Comparison of ENCODE assay signal across 20 cellular contexts in the genomic region with DNA sequence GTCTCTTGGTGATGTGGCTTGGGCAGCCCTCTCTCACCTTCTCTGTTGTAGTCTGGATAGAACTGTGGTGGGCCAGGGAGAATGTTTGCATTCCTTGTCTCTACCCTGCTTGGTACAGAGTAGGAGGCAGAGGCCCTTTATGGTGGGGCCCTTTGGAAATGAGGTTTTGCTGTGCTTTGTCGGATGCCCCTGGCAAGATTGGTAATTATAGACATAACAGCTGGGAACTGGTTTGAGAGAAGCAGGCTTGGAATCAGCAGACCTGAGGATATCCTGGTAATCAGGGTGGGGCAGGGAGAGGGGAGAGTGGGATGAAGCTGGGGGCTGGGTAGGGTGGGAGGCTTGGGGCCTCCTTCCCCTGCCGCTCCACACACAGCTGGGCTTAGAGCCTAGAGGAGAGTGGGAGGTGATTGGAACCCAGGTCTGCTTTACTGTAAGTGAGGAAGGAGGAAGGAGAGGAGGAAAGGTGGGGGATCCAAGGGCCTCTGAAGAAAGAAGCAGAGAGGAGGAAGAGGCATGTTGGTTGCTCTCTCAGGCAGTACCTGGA. TPM values are rescaled to one million over a fixed set of nuclear protein-coding genes. Genes with fewer than 3 reads are reported as not detected.
DNase-seq lines count a peak whose midpoint lies in the region; ATAC-seq and TF ChIP-seq lines count a peak whose summit lies in the region.
"Had no signal": no experiment of that assay in that cellular context is flagged by ENCODE, and none has a peak within 500 bp of the region (broad histone marks: within the 10 kb centered on the region; RNA-seq: fewer than 3 reads in every experiment).

No MANE protein-coding gene starts in this region.

- no peak overlapping the region for H4K8ac ChIP-seq in H9 (replicated peaks; ENCODE audit: insufficient read length, low read depth, low read length)
- no peak overlapping the region for H4K8ac ChIP-seq in mesendoderm (ENCODE audit: low read depth, low read length)

- H3K9me3 Mint-ChIP-seq in H9: no peaks in the 10 kb centered on the region
- H3K9me3 Mint-ChIP-seq in brain: no peaks in the 10 kb centered on the region
- no peaks in the 10 kb centered on the region for H3K9me3 Mint-ChIP-seq in progenitor cell of endocrine pancreas (ENCODE audit: low read depth)
- H3K9me3 Mint-ChIP-seq: IgD-negative memory B cell had no signal

- H3K79me1 ChIP-seq in H9 (ENCODE audit: insufficient read depth, low read depth, low read length, poor library complexity, severe bottlenecking) (no peaks in the 10 kb centered on the region), mesendoderm (ENCODE audit: low read length) (peaks cover 64% of the 10 kb centered on the region)

- H3K27ac Mint-ChIP-seq in H9 (peak overlapping the region in 2 of 3 experiments; percentile 47 to 56; a peak in 4 of 7 replicates), brain (peak overlapping the region; percentile 76 to 95 (median 93)), progenitor cell of endocrine pancreas (peak overlapping the region; percentile 66)
- H3K27ac Mint-ChIP-seq: IgD-negative memory B cell had no signal

- DNase-seq in H9 (no peak), mesendoderm (no peak), progenitor cell of endocrine pancreas (ENCODE audit: low spot score, unreplicated experiment) (no peak), upper lobe of left lung (no peak), NCI-H146 treated with DMSO at 0.1 percent for 48 hours (lab: John Stamatoyannopoulos, UW; ENCODE audit: unreplicated experiment) (no peak), NCI-H774 (lab: John Stamatoyannopoulos, UW) (no peak)
- DNase-seq: GF-D8, GOT3, NCI-H1105 treated with DMSO at 0.1 percent for 48 hours, NCI-H187 treated with DMSO at 0.1 percent for 48 hours, NCI-H2171, NCI-H446 treated with DMSO at 0.1 percent for 48 hours, NCI-H748 treated with DMSO at 0.1 percent for 48 hours, RPMI8226 had no signal

- H3K79me2 ChIP-seq in H9 (ENCODE audit: insufficient read depth, low read length) (peaks cover 24% of the 10 kb centered on the region; the same call in 1 of the 2 replicates), mesendoderm (ENCODE audit: control insufficient read depth, insufficient read depth, low read length) (peaks cover 93% of the 10 kb centered on the region)

- H2BK5ac ChIP-seq in H9 (ENCODE audit: insufficient read length, low read length) (no peak overlapping the region), mesendoderm (ENCODE audit: low read length) (no peak overlapping the region)

- H3K36me3 Mint-ChIP-seq in H9 (ENCODE audit: insufficient read depth in 1 of 3, low read depth in 3 of 3) (peaks cover 4 to 25% (median 7%) of the 10 kb centered on the region in 3 experiments; a peak in 6 of 7 replicates), brain (peaks cover 6% of the 10 kb centered on the region), progenitor cell of endocrine pancreas (ENCODE audit: insufficient read depth) (no peaks in the 10 kb centered on the region)
- H3K36me3 Mint-ChIP-seq: IgD-negative memory B cell had no signal

- no peak overlapping the region for H3K23ac ChIP-seq in H9 (ENCODE audit: insufficient read length, low read depth, low read length)
- no peak overlapping the region for H3K23ac ChIP-seq in mesendoderm (ENCODE audit: low read length)

- H2AK5ac ChIP-seq in H9 (ENCODE audit: insufficient read length, low read length) (no peak overlapping the region), mesendoderm (ENCODE audit: low read length) (no peak overlapping the region)

- H3K27me3 Mint-ChIP-seq in H9 (ENCODE audit: low read depth): no peaks in the 10 kb centered on the region
- H3K27me3 Mint-ChIP-seq in brain: peaks cover 8% of the 10 kb centered on the region
- no peaks in the 10 kb centered on the region for H3K27me3 Mint-ChIP-seq in progenitor cell of endocrine pancreas
- H3K27me3 Mint-ChIP-seq: IgD-negative memory B cell had no signal

- no peak overlapping the region for H4K5ac ChIP-seq in H9 (ENCODE audit: insufficient read length, low read depth, low read length)
- H4K5ac ChIP-seq in mesendoderm (ENCODE audit: low read length): no peak overlapping the region

- H3K14ac ChIP-seq in H9 (ENCODE audit: insufficient read depth, low read length): no peak overlapping the region

- no peak for TF ChIP-seq POLR2A in upper lobe of left lung (IDR thresholded peaks at IDR 0.05)

- H3K23me2 ChIP-seq in H9 (ENCODE audit: insufficient read length, low read depth, low read length, poor library complexity, severe bottlenecking): peaks cover 9% of the 10 kb centered on the region

- H3K27me3 ChIP-seq in H9 (ENCODE audit: insufficient read depth, low read length) (no peaks in the 10 kb centered on the region), mesendoderm (ENCODE audit: insufficient read depth, low read length, poor library complexity) (no peaks in the 10 kb centered on the region), upper lobe of left lung (peaks cover 0 to 8% (median 3%) of the 10 kb centered on the region in 4 donors)
- H3K27me3 ChIP-seq: SJSA1 had no signal

- H4K91ac ChIP-seq in H9 (ENCODE audit: insufficient read length, low read depth, low read length): no peak overlapping the region

- no peak overlapping the region for H3K56ac ChIP-seq in H9 (ENCODE audit: insufficient read length, low read depth, low read length)
- peak overlapping the region; percentile 1 for H3K56ac ChIP-seq in mesendoderm (ENCODE audit: low read length)

- no peak overlapping the region for H3T11ph ChIP-seq in H9 (ENCODE audit: low read length)

- TF ChIP-seq EP300 in upper lobe of left lung (IDR thresholded peaks at IDR 0.05): no peak

- H3K9ac ChIP-seq in H9 (ENCODE audit: extremely low read depth, insufficient read length, low read length) (no peak overlapping the region), mesendoderm (ENCODE audit: low read length) (no peak overlapping the region)

- H3K27ac ChIP-seq in H9 (ENCODE audit: insufficient read length, low read depth, low read length): no peak overlapping the region
- H3K27ac ChIP-seq in mesendoderm (ENCODE audit: low read depth, low read length): no peak overlapping the region
- H3K27ac ChIP-seq in upper lobe of left lung: no peak overlapping the region
- H3K27ac ChIP-seq: C4-2B, SJSA1 had no signal

- H3K4me1 ChIP-seq in H9 (ENCODE audit: insufficient read depth, low read length) (peaks cover 31% of the 10 kb centered on the region; the same call in 1 of the 2 replicates), mesendoderm (ENCODE audit: control insufficient read depth, low read depth, low read length) (peaks cover 48% of the 10 kb centered on the region), upper lobe of left lung (peaks cover 12 to 35% (median 24%) of the 10 kb centered on the region in 4 donors)

- H2BK20ac ChIP-seq in H9 (ENCODE audit: low read depth, low read length, poor library complexity, severe bottlenecking): no peak overlapping the region

- no peak overlapping the region for H3K4ac ChIP-seq in H9 (ENCODE audit: low read depth, low read length)
- no peak overlapping the region for H3K4ac ChIP-seq in mesendoderm (ENCODE audit: low read depth, low read length)

- H3K36me3 ChIP-seq in mesendoderm (ENCODE audit: control insufficient read depth, insufficient read depth, low read length): no peaks in the 10 kb centered on the region
- H3K36me3 ChIP-seq in upper lobe of left lung: no peaks in the 10 kb centered on the region

- TF ChIP-seq CTCF in H9 (conservative IDR thresholded peaks at IDR 0.05) (no peak), brain (conservative IDR thresholded peaks at IDR 0.05) (no peak), progenitor cell of endocrine pancreas (IDR thresholded peaks at IDR 0.05; ENCODE audit: unreplicated experiment) (no peak), upper lobe of left lung (IDR thresholded peaks at IDR 0.05) (no peak)

- H3K4me3 Mint-ChIP-seq in H9 (peak overlapping the region in 1 of 2 experiments; percentile 19; a peak in 2 of 5 replicates), brain (peak overlapping the region in 4 of 5 experiments; percentile 41 to 91 (median 60)), progenitor cell of endocrine pancreas (ENCODE audit: low read depth) (no peak overlapping the region)

- no peak overlapping the region for H2AFZ ChIP-seq in H9 (ENCODE audit: low read length)

- H4K20me1 ChIP-seq in H9 (ENCODE audit: control insufficient read depth, insufficient read depth, insufficient read length): no peaks in the 10 kb centered on the region

- ATAC-seq in upper lobe of left lung (ENCODE audit: low FRiP score in 2 of 2): no peak
- no peak for ATAC-seq in HG02678 (IDR thresholded peaks at IDR 0.05; ENCODE audit: unreplicated experiment)

- H3K4me3 ChIP-seq in mesendoderm (ENCODE audit: low read length): no peak overlapping the region
- H3K4me3 ChIP-seq in upper lobe of left lung: no peak overlapping the region
- H3K4me3 ChIP-seq: SJSA1 had no signal

- no peak overlapping the region for H3K18ac ChIP-seq in H9 (ENCODE audit: insufficient read length, low read depth, low read length)
- no peak overlapping the region for H3K18ac ChIP-seq in mesendoderm (ENCODE audit: low read length)

- H2BK120ac ChIP-seq in H9 (ENCODE audit: low read depth, low read length, poor library complexity, severe bottlenecking) (no peak overlapping the region), mesendoderm (ENCODE audit: low read depth, low read length) (no peak overlapping the region)

- H3K4me2 ChIP-seq in H9 (ENCODE audit: insufficient read depth, insufficient read length, low read length): no peak overlapping the region
- no peak overlapping the region for H3K4me2 ChIP-seq in mesendoderm (ENCODE audit: low read length)

- H3K9me3 ChIP-seq in H9 (ENCODE audit: control insufficient read depth, low read depth, low read length) (no peaks in the 10 kb centered on the region), upper lobe of left lung (no peaks in the 10 kb centered on the region)
- H3K9me3 ChIP-seq: SJSA1 had no signal

- H2BK12ac ChIP-seq in H9 (ENCODE audit: insufficient read length, low read depth, low read length): no peak overlapping the region

- H2BK15ac ChIP-seq in H9 (ENCODE audit: low read depth, low read length) (no peak overlapping the region), mesendoderm (replicated peaks; ENCODE audit: low read depth) (no peak overlapping the region)

- no CpG with 5 or more reads among the region's 2 CpGs for WGBS in H9 (ENCODE audit: extremely low coverage, insufficient read length, low lambda C conversion rate)
- no CpG with 5 or more reads among the region's 2 CpGs for WGBS in mesendoderm (ENCODE audit: extremely low coverage, insufficient coverage, low lambda C conversion rate)
- 65 to 82% methylated on average over 2 of the region's 2 CpGs for WGBS in upper lobe of left lung, 2 donors

- H3K4me1 Mint-ChIP-seq in H9: peaks cover 85 to 87% of the 10 kb centered on the region in 2 experiments
- H3K4me1 Mint-ChIP-seq in brain: peaks cover 94% of the 10 kb centered on the region
- H3K4me1 Mint-ChIP-seq in progenitor cell of endocrine pancreas (ENCODE audit: low read depth): peaks cover 48% of the 10 kb centered on the region

RNA-seq across cellular contexts. Expression of a gene that starts 5.0 kb away (rescaled TPM):
- total RNA-seq in H9 (2021) (57.7 and 58.5 TPM in 2 replicates), progenitor cell of endocrine pancreas (75.6 and 80.4 TPM in 2 replicates), upper lobe of left lung (1 to 10 TPM; 2.0 to 4.8 (median 2.7) TPM)
- 45.5 TPM for polyA plus RNA-seq in brain (ENCODE audit: insufficient read depth, low read depth, low replicate concordance)
- polyA plus RNA-seq in mesendoderm (2013, experiment 1 of 2): 36.5 TPM
- 35.7 TPM for polyA plus RNA-seq in mesendoderm (2013, experiment 2 of 2)
- polyA plus RNA-seq: IgD-negative memory B cell had no signal

RNA-seq across cellular contexts. Expression of a gene that starts 38.5 kb away (rescaled TPM):
- 1.3 and 1.5 TPM in 2 replicates for total RNA-seq in H9 (2021)
- 1.0 TPM for polyA plus RNA-seq in brain (ENCODE audit: insufficient read depth, low read depth, low replicate concordance)
- polyA plus RNA-seq in mesendoderm (2013, experiment 1 of 2): 0.31 TPM
- polyA plus RNA-seq in mesendoderm (2013, experiment 2 of 2): 0.25 TPM
- total RNA-seq in progenitor cell of endocrine pancreas: 0.78 and 0.96 TPM in 2 replicates
- 1 to 10 TPM in 1 of 6 donors, under 1 TPM in 2, not detected in 3; 0.20 to 1.0 (median 0.33) TPM for total RNA-seq in upper lobe of left lung
- total RNA-seq: LHCN-M2 had no signal
- polyA plus RNA-seq: IgD-negative memory B cell had no signal

Comparison
In these comparisons a context has a peak if more than half of its experiments do, and no peak if none do; other contexts are left out.
1. RNA of a gene that starts 5.0 kb away (total RNA-seq): 75.6 to 80.4 TPM in progenitor cell of endocrine pancreas and 57.7 to 58.5 TPM in H9; 2.0 to 4.8 TPM in upper lobe of left lung; every median in the first group is over 10 times any median in the second.
2. Peak in every context shown above with its lines, with median percentiles within 50 percentile points of each other: H3K27ac Mint-ChIP-seq.